Comparison of ENCODE assay signal across 1 cellular context in genomic region chr3:9843715-9844438, GRCh38.
TF ChIP-seq lines count a peak whose summit lies in the region.

Gene RPUSD3 (minus strand): TSS chr3:9844008. CDS start chr3:9843990, 18 bp downstream.

TF ChIP-seq in HepG2, 621 proteins besides CTCF, POLR2A, EP300 and RAD21 (continued from another document and continues in another):
- peak; percentile 72; the same call in 1 of the 2 replicates for TF ChIP-seq HMGXB3 (CRISPR knock-in tag; IDR thresholded peaks at IDR 0.05; ENCODE audit: borderline replicate concordance)
- peak; percentile 89 for TF ChIP-seq RBFOX2 (IDR thresholded peaks at IDR 0.05; ENCODE audit: low read depth, low read length)
- TF ChIP-seq ZNF674 (CRISPR knock-in tag; IDR thresholded peaks at IDR 0.05; ENCODE audit: low read depth): no peak
- TF ChIP-seq ZNF224 (CRISPR knock-in tag; IDR thresholded peaks at IDR 0.05): peak; percentile 91; the same call in 1 of the 2 replicates
- TF ChIP-seq NR2F1 (CRISPR knock-in tag; IDR thresholded peaks at IDR 0.05): no peak
- peak; percentile 83 for TF ChIP-seq KAT8 (CRISPR knock-in tag; IDR thresholded peaks at IDR 0.05)
- TF ChIP-seq MAZ (IDR thresholded peaks at IDR 0.05; ENCODE audit: borderline replicate concordance, low read depth, low read length): no peak
- TF ChIP-seq MAZ (CRISPR knock-in tag; IDR thresholded peaks at IDR 0.05; ENCODE audit: low read depth): 0 out of 2 replicates have a peak, but pooled peaks have one; percentile 35
- 0 out of 2 replicates have a peak, but pooled peaks have one; percentile 64 for TF ChIP-seq SNAPC5 (CRISPR knock-in tag; IDR thresholded peaks at IDR 0.05; ENCODE audit: borderline replicate concordance)
- peak; percentile 94 for TF ChIP-seq NFYB (CRISPR knock-in tag; IDR thresholded peaks at IDR 0.05)
- peak; percentile 97 for TF ChIP-seq KDM2A (CRISPR knock-in tag; IDR thresholded peaks at IDR 0.05; ENCODE audit: borderline replicate concordance, low read depth)
- no peak for TF ChIP-seq EZH2 (conservative IDR thresholded peaks at IDR 0.05; ENCODE audit: low read depth, low read length)
- peak; percentile 46; the same call in 1 of the 2 replicates for TF ChIP-seq ZMYM4 (CRISPR knock-in tag; IDR thresholded peaks at IDR 0.05)
- peak; percentile 48; the same call in 1 of the 2 replicates for TF ChIP-seq RFXAP (CRISPR knock-in tag; IDR thresholded peaks at IDR 0.05; ENCODE audit: borderline replicate concordance)
- TF ChIP-seq TIGD3 (CRISPR knock-in tag; IDR thresholded peaks at IDR 0.05; ENCODE audit: borderline replicate concordance): no peak
- TF ChIP-seq NCOR1 (IDR thresholded peaks at IDR 0.05; ENCODE audit: borderline replicate concordance, low read length): no peak
- TF ChIP-seq ZNF44 (CRISPR knock-in tag; IDR thresholded peaks at IDR 0.05): peak; percentile 65; the same call in 1 of the 2 replicates
- no peak for TF ChIP-seq ARNTL (CRISPR knock-in tag; IDR thresholded peaks at IDR 0.05)
- TF ChIP-seq PHB2 (IDR thresholded peaks at IDR 0.05; ENCODE audit: partially characterized antibody): no peak
- peak; percentile 85; the same call in 1 of the 2 replicates for TF ChIP-seq ZNF333 (CRISPR knock-in tag; IDR thresholded peaks at IDR 0.05; ENCODE audit: borderline replicate concordance)
- peak; percentile 90 for TF ChIP-seq SNAI1 (CRISPR knock-in tag; IDR thresholded peaks at IDR 0.05; ENCODE audit: borderline replicate concordance)
- TF ChIP-seq DPF2 (CRISPR knock-in tag; IDR thresholded peaks at IDR 0.05; ENCODE audit: borderline replicate concordance, low read depth): no peak
- peak; percentile 61 for TF ChIP-seq ZNF768 (CRISPR knock-in tag; IDR thresholded peaks at IDR 0.05)
- TF ChIP-seq CREBL2 (CRISPR knock-in tag; IDR thresholded peaks at IDR 0.05; ENCODE audit: borderline replicate concordance): no peak
- TF ChIP-seq PPARG (CRISPR knock-in tag; conservative IDR thresholded peaks at IDR 0.05): no peak
- no peak for TF ChIP-seq ZFAT (CRISPR knock-in tag; conservative IDR thresholded peaks at IDR 0.05)
- peak; percentile 69; the same call in 1 of the 2 replicates for TF ChIP-seq IRF1 (CRISPR knock-in tag; IDR thresholded peaks at IDR 0.05; ENCODE audit: low read depth)
- TF ChIP-seq ZNF501 (CRISPR knock-in tag; IDR thresholded peaks at IDR 0.05): peak; percentile 46; the same call in 1 of the 2 replicates
- no peak for TF ChIP-seq FOXK2 (IDR thresholded peaks at IDR 0.05)
- no peak for TF ChIP-seq HOXA5 (CRISPR knock-in tag; IDR thresholded peaks at IDR 0.05)
- peak; percentile 68; the same call in 1 of the 2 replicates for TF ChIP-seq PBX3 (CRISPR knock-in tag; IDR thresholded peaks at IDR 0.05; ENCODE audit: borderline replicate concordance)
- TF ChIP-seq YY1 (IDR thresholded peaks at IDR 0.05; ENCODE audit: insufficient read depth, insufficient replicate concordance, low read depth, low read length): peak; percentile 47
- TF ChIP-seq KLF6 (CRISPR knock-in tag; IDR thresholded peaks at IDR 0.05): peak; percentile 27; the same call in 1 of the 2 replicates
- TF ChIP-seq ZBTB20 (CRISPR knock-in tag; IDR thresholded peaks at IDR 0.05; ENCODE audit: borderline replicate concordance, low read depth): peak; percentile 69; the same call in 1 of the 2 replicates
- peak; percentile 91 for TF ChIP-seq ZNF687 (CRISPR knock-in tag; IDR thresholded peaks at IDR 0.05)
- peak; percentile 71 for TF ChIP-seq ZNF629 (CRISPR knock-in tag; conservative IDR thresholded peaks at IDR 0.05)
- peak; percentile 18; the same call in 1 of the 2 replicates for TF ChIP-seq FOXO1 (CRISPR knock-in tag; IDR thresholded peaks at IDR 0.05)
- TF ChIP-seq LCORL (IDR thresholded peaks at IDR 0.05): no peak
- peak; percentile 51; the same call in 1 of the 2 replicates for TF ChIP-seq LCORL (CRISPR knock-in tag; IDR thresholded peaks at IDR 0.05)
- no peak for TF ChIP-seq ZBTB43 (CRISPR knock-in tag; conservative IDR thresholded peaks at IDR 0.05)
- TF ChIP-seq ELF3 (CRISPR knock-in tag; IDR thresholded peaks at IDR 0.05): peak; percentile 54; the same call in 1 of the 2 replicates
- 0 out of 2 replicates have a peak, but pooled peaks have one; percentile 49 for TF ChIP-seq YEATS4 (CRISPR knock-in tag; IDR thresholded peaks at IDR 0.05; ENCODE audit: borderline replicate concordance)
- peak; percentile 71; the same call in 1 of the 2 replicates for TF ChIP-seq MYC (CRISPR knock-in tag; IDR thresholded peaks at IDR 0.05; ENCODE audit: borderline replicate concordance)
- peak; percentile 97 for TF ChIP-seq SP2 (CRISPR knock-in tag; IDR thresholded peaks at IDR 0.05)
- peak; percentile 56; the same call in 1 of the 2 replicates for TF ChIP-seq BCL3 (CRISPR knock-in tag; IDR thresholded peaks at IDR 0.05)
- peak; percentile 58 to 69; a peak in 3 of 4 replicates for TF ChIP-seq HMGXB4 (CRISPR knock-in tag; IDR thresholded peaks at IDR 0.05; ENCODE audit: borderline replicate concordance in 1 of 2, low read depth in 1 of 2)
- 0 out of 2 replicates have a peak, but pooled peaks have one; percentile 65 for TF ChIP-seq GZF1 (CRISPR knock-in tag; IDR thresholded peaks at IDR 0.05)
- peak; percentile 71; the same call in 1 of the 2 replicates for TF ChIP-seq ZNF780A (CRISPR knock-in tag; IDR thresholded peaks at IDR 0.05)
- 0 out of 2 replicates have a peak, but pooled peaks have one; percentile 2 for TF ChIP-seq ZNF510 (CRISPR knock-in tag; IDR thresholded peaks at IDR 0.05; ENCODE audit: low read depth)
- no peak for TF ChIP-seq XBP1 (CRISPR knock-in tag; IDR thresholded peaks at IDR 0.05)
